In the genomic region with DNA sequence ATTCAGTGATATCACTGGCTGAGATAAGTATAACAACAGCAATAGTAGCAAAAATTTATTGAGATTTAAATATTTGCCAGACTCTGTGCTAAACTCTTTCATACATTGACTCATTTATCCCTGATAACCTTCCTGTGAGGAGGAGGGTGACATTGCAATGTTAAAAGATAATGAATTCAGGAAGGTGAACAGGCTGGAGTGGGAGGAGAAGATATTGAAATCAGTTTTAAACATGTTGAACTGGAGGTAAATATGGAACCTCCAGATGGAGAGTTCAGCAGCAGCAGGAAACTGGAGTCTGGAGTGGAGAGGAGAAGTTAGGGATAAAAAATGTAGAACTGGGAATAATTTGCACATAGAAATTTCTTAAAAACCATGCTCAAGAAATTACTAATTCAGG, we compare ENCODE assay signal across 29 cellular contexts.
"Had no signal": no experiment of that assay in that cellular context is flagged by ENCODE, and none has a peak within 500 bp of the region (broad histone marks: within the 10 kb centered on the region; RNA-seq: fewer than 3 reads in every experiment).

No MANE protein-coding gene starts in this region.

- H3K27me3 Mint-ChIP-seq: memory B cell; naive B cell; natural killer cell treated with Interleukin-12 subunit alpha and Interleukin-12 subunit beta and Interleukin-15 and Interleukin-18, amount 100 ng/mL, for 72 hours; stimulated activated naive B cell treated with anti-CD40 and anti-IgM and Interleukin-4, amounts not matched to agents 10 μg/mL and 1 μg/mL and 100 μg/mL, for 72 hours; stimulated activated naive CD8-positive, alpha-beta T cell treated with anti-CD3 and anti-CD28 coated beads, Interleukin-15, Interleukin-2, amounts not matched to agents 100 ng/mL and 50 ng/mL, for 24 hours had no signal

- H3K27ac Mint-ChIP-seq: memory B cell; mesothelial cell of epicardium; naive B cell; natural killer cell treated with Interleukin-12 subunit alpha and Interleukin-12 subunit beta and Interleukin-15 and Interleukin-18, amount 100 ng/mL, for 72 hours; stimulated activated naive B cell treated with anti-CD40 and anti-IgM and Interleukin-4, amounts not matched to agents 10 μg/mL and 1 μg/mL and 100 μg/mL, for 72 hours; stimulated activated naive CD8-positive, alpha-beta T cell treated with anti-CD3 and anti-CD28 coated beads, Interleukin-15, Interleukin-2, amounts not matched to agents 100 ng/mL and 50 ng/mL, for 24 hours had no signal

- H3K36me3 ChIP-seq: gastroesophageal sphincter, heart left ventricle, neutrophil, pancreas, right lobe of liver, thoracic aorta, tibial nerve, upper lobe of left lung, uterus had no signal

- H3K4me2 ChIP-seq: hepatocyte had no signal

- H2AFZ ChIP-seq: hepatocyte had no signal

- H3K36me3 Mint-ChIP-seq: memory B cell; naive B cell; stimulated activated naive B cell treated with anti-CD40 and anti-IgM and Interleukin-4, amounts not matched to agents 10 μg/mL and 1 μg/mL and 100 μg/mL, for 72 hours had no signal

- H3K79me2 ChIP-seq: hepatocyte had no signal

- ATAC-seq: esophagus mucosa; gastroesophageal sphincter; heart left ventricle; left lobe of liver; mucosa of descending colon; natural killer cell treated with Interleukin-12 subunit alpha and Interleukin-12 subunit beta and Interleukin-15 and Interleukin-18, amount 100 ng/mL, for 72 hours; pancreas; right lobe of liver; stimulated activated naive B cell treated with anti-CD40 and anti-IgM and Interleukin-4, amounts not matched to agents 10 μg/mL and 1 μg/mL and 100 μg/mL, for 72 hours had no signal

- H3K4me1 Mint-ChIP-seq: memory B cell; mesothelial cell of epicardium; naive B cell; neural crest cell; stimulated activated naive B cell treated with anti-CD40 and anti-IgM and Interleukin-4, amounts not matched to agents 10 μg/mL and 1 μg/mL and 100 μg/mL, for 72 hours had no signal

- H3K27ac ChIP-seq: dorsolateral prefrontal cortex, epithelial cell of prostate, gastroesophageal sphincter, heart left ventricle, hepatocyte, neutrophil, pancreas, right lobe of liver, thoracic aorta, tibial nerve, upper lobe of left lung, uterus had no signal

- H3K4me3 ChIP-seq: dorsolateral prefrontal cortex, gastroesophageal sphincter, heart left ventricle, hepatocyte, lung, mucosa of descending colon, pancreas, right lobe of liver, thoracic aorta, tibial nerve, upper lobe of left lung, uterus had no signal

- H3K4me3 Mint-ChIP-seq: memory B cell; mesothelial cell of epicardium; naive B cell; natural killer cell treated with Interleukin-12 subunit alpha and Interleukin-12 subunit beta and Interleukin-15 and Interleukin-18, amount 100 ng/mL, for 72 hours; neural crest cell; stimulated activated naive B cell treated with anti-CD40 and anti-IgM and Interleukin-4, amounts not matched to agents 10 μg/mL and 1 μg/mL and 100 μg/mL, for 72 hours; stimulated activated naive CD8-positive, alpha-beta T cell treated with anti-CD3 and anti-CD28 coated beads, Interleukin-15, Interleukin-2, amounts not matched to agents 100 ng/mL and 50 ng/mL, for 24 hours had no signal

- H3K4me1 ChIP-seq: gastroesophageal sphincter, heart left ventricle, pancreas, right lobe of liver, tibial nerve, upper lobe of left lung, uterus had no signal

- DNase-seq: dorsolateral prefrontal cortex; effector CD4-positive, alpha-beta T cell; foreskin fibroblast; heart left ventricle; kidney; mucosa of descending colon; naive B cell; pancreas; right lobe of liver; small intestine; stimulated activated CD4-positive, alpha-beta T cell treated with anti-CD3 and anti-CD28 coated beads, Interleukin-15, amount 100 ng/mL, for 24 hours; stimulated activated CD4-positive, alpha-beta T cell treated with anti-CD3 and anti-CD28 coated beads, Interleukin-2, amount 100 ng/mL, for 48 hours; stimulated activated naive B cell treated with anti-CD40 and anti-IgM and Interleukin-4, amounts not matched to agents 10 μg/mL and 1 μg/mL and 100 μg/mL, for 72 hours; upper lobe of left lung; uterus had no signal

- FAIRE-seq: kidney, pancreas, small intestine had no signal

- H3K27me3 ChIP-seq: dorsolateral prefrontal cortex, gastroesophageal sphincter, heart left ventricle, hepatocyte, neutrophil, pancreas, right lobe of liver, tibial nerve, upper lobe of left lung, uterus had no signal
